11 cellular contexts compared by ENCODE assay signal in the genomic region with DNA sequence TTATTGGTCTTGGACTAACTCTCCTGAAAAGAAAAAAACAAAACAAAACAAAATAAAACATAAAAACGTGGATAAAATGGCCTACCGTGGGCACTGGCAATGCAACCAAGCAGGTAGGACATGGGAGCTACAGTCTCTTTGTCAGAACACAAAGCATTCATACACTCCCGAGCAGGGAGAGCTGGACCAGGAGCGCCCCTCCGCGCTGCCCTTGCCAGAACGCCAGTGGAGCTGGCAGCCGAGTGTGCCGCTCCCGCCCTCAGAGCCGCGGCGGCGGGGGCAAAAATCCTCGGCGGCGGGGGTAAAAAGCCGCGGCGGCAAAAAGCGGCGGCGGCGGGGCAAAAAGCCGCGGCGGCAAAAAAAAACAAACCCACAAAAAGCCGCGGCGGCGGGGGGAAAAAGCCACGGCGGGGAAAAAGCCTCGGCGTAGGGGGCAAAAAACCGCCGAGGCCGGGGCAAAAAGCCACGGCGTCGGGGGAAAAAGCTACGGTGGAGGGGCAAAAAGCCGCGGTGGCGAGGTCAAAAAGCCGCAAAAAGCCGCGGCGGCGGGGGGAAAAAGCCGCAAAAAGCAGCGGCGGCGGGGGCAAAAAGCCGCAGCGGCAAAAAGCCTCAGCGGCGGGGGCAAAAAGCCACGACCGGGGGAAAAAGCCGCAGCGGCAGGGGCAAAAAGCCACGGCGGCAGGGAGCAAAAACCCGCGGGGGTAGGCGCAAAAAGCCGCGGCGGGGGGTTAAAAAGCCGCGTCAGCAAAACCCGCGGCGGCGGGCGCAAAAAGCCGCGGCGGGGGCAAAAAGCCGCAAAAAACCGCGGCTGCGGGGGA.
DNase-seq lines count a peak whose midpoint lies in the region; TF ChIP-seq lines count a peak whose summit lies in the region.
"Had no signal": no experiment of that assay in that cellular context is flagged by ENCODE, and none has a peak within 500 bp of the region (broad histone marks: within the 10 kb centered on the region; RNA-seq: fewer than 3 reads in every experiment).

No MANE protein-coding gene starts in this region.

- no peak overlapping the region for H3K9ac ChIP-seq in skeletal muscle satellite cell (ENCODE audit: low read depth, low read length)

- DNase-seq in DMS153 (lab: John Stamatoyannopoulos, UW) = peak; percentile 56
- DNase-seq in DMS153 treated with DMSO at 0.1 percent for 48 hours (lab: John Stamatoyannopoulos, UW; ENCODE audit: unreplicated experiment) = no peak
- peak; percentile 75 for DNase-seq in NCI-H526 treated with DMSO at 0.1 percent for 48 hours (lab: John Stamatoyannopoulos, UW)
- DNase-seq in fibroblast of pulmonary artery (ENCODE audit: low read depth) = peak; percentile 2
- DNase-seq in NCI-H1436 treated with DMSO at 0.1 percent for 48 hours (lab: John Stamatoyannopoulos, UW) = no peak
- no peak for DNase-seq in NOMO-1 treated with DMSO at 0.1 percent for 48 hours (lab: John Stamatoyannopoulos, UW; ENCODE audit: unreplicated experiment)
- DNase-seq in Ammon's horn (ENCODE audit: low spot score) = no peak
- DNase-seq: activated gamma-delta T cell, hippocampal formation had no signal

- no peak for TF ChIP-seq CTCF in fibroblast of pulmonary artery (IDR thresholded peaks at IDR 0.05; ENCODE audit: low read length, missing control alignments)

- no peaks in the 10 kb centered on the region for H3K9me3 ChIP-seq in skeletal muscle satellite cell (replicated peaks; ENCODE audit: low read length)

- no peaks in the 10 kb centered on the region for H3K36me3 ChIP-seq in skeletal muscle satellite cell (ENCODE audit: insufficient read depth, low read length)
- H3K36me3 ChIP-seq: Peyer's patch had no signal

- peak overlapping the region; percentile 52 for H3K4me2 ChIP-seq in skeletal muscle satellite cell (ENCODE audit: low read length)

- H3K4me1 ChIP-seq in skeletal muscle satellite cell (ENCODE audit: control insufficient read depth, insufficient read depth, low read length) = no peaks in the 10 kb centered on the region
- H3K4me1 ChIP-seq: Peyer's patch had no signal

- peaks cover 16% of the 10 kb centered on the region for H3K27me3 ChIP-seq in skeletal muscle satellite cell (ENCODE audit: control insufficient read depth, insufficient read depth, low read length)

- peak overlapping the region; percentile 38 for H3K4me3 ChIP-seq in fibroblast of pulmonary artery (replicated peaks; ENCODE audit: low read depth, low read length)
- H3K4me3 ChIP-seq in skeletal muscle satellite cell (ENCODE audit: low read length) = no peak overlapping the region

Comparison
In these comparisons a context has a peak if more than half of its experiments do, and no peak if none do; other contexts are left out.
1. DNase-seq: peak in DMS153 (single experiment), NCI-H526 treated with DMSO at 0.1 percent for 48 hours (single experiment) and fibroblast of pulmonary artery (single experiment); none in DMS153 treated with DMSO at 0.1 percent for 48 hours (single experiment), NCI-H1436 treated with DMSO at 0.1 percent for 48 hours (single experiment), NOMO-1 treated with DMSO at 0.1 percent for 48 hours (single experiment) and Ammon's horn (single experiment).